8 cellular contexts compared by ENCODE assay signal in the genomic region with DNA sequence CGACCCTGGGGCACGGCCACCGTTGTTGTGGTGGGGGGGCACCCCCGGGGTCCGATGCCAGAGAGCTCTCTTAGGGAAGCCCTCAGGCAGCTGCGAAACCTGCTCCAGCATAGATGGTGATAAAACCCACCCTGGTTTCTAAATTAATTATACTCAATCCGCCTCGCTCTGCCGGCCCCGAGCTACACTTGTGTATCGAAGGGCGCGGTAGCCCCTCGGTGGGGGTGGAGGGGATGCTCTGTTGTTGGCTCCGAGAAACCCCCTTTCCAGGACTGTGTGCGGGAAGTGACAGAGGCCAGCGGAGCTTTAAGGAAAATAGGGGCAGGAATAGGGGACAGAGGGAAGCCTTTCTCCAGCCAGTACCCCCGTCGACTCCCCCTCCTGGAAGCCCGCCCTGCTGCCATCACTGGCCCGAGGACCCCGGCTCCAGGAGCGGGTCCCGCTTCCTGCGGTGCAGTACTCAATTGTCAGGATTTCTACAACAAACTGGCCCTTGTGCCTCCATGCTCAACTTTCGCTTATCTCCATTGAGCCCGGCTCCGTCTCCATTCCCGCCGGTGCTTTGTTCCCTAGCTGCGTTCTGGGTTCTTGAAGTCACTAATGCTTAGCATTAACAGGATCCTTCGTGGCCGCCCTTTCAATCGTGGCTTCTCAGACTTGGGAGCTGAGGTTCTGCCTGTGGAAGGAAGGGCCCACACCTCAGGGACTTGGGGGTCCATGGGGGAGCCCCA.
DNase-seq lines count a peak whose midpoint lies in the region; ATAC-seq and TF ChIP-seq lines count a peak whose summit lies in the region.

No MANE protein-coding gene starts in this region.

- DNase-seq in HAP-1 (ENCODE audit: low spot score in 2 of 2) = no peak
- peak in 1 of 2 experiments; percentile 30 for DNase-seq in SJCRH30
- no peak for DNase-seq in heart left ventricle
- no peak for DNase-seq in skeletal muscle cell (ENCODE audit: low read depth)
- no peak for DNase-seq in Kasumi-1 (lab: John Stamatoyannopoulos, UW)
- no peak for DNase-seq in T-helper 2 cell treated with Interferon-gamma antibody and Interleukin-4, amounts not matched to agents 5 μg/mL and 100 μg/mL, for 36 hours (ENCODE audit: low spot score)

- no peaks in the 10 kb centered on the region for H3K4me1 Mint-ChIP-seq in T-helper 2 cell treated with Interferon-gamma antibody and Interleukin-4, amounts not matched to agents 5 μg/mL and 100 μg/mL, for 36 hours (ENCODE audit: low read depth)

- no peak for TF ChIP-seq POLR2A in heart left ventricle (IDR thresholded peaks at IDR 0.05)

- peaks cover 28% of the 10 kb centered on the region for H3K27me3 Mint-ChIP-seq in T-helper 2 cell treated with Interferon-gamma antibody and Interleukin-4, amounts not matched to agents 5 μg/mL and 100 μg/mL, for 36 hours (ENCODE audit: low read depth)

- WGBS in heart left ventricle, 4 donors = 9 to 31% (median 20%) methylated on average over 30 to 34 of the region's 34 CpGs

- H3K9me3 ChIP-seq in HAP-1 (no peaks in the 10 kb centered on the region), SJCRH30 (replicated peaks) (no peaks in the 10 kb centered on the region), heart left ventricle (no peaks in the 10 kb centered on the region)

- no peak overlapping the region for H3K27ac Mint-ChIP-seq in T-helper 2 cell treated with Interferon-gamma antibody and Interleukin-4, amounts not matched to agents 5 μg/mL and 100 μg/mL, for 36 hours

- H3K4me3 ChIP-seq in HAP-1 (peak overlapping the region; percentile 31), SJCRH30 (peak overlapping the region; percentile 65), heart left ventricle (peak overlapping the region in 11 of 12 donors; percentile 30 to 61 (median 51)), skeletal muscle cell (ENCODE audit: low read depth, low read length) (peak overlapping the region; percentile 39)

- H3K36me3 Mint-ChIP-seq in T-helper 2 cell treated with Interferon-gamma antibody and Interleukin-4, amounts not matched to agents 5 μg/mL and 100 μg/mL, for 36 hours (ENCODE audit: low read depth) = no peaks in the 10 kb centered on the region

- H3K4me3 Mint-ChIP-seq in T-helper 2 cell treated with Interferon-gamma antibody and Interleukin-4, amounts not matched to agents 5 μg/mL and 100 μg/mL, for 36 hours = no peak overlapping the region

- intact Hi-C loops in heart left ventricle (cut with DNase I) = loop anchor here in 1 of 10 donors (5.0 kb wide), 1 partner anchor 212 kb away; no protein-coding TSS in a partner anchor

- H3K36me3 ChIP-seq in HAP-1 (replicated peaks) = no peaks in the 10 kb centered on the region
- no peaks in the 10 kb centered on the region for H3K36me3 ChIP-seq in SJCRH30
- no peaks in the 10 kb centered on the region for H3K36me3 ChIP-seq in heart left ventricle

- H3K27me3 ChIP-seq in HAP-1 (ENCODE audit: low read depth) (no peaks in the 10 kb centered on the region), SJCRH30 (no peaks in the 10 kb centered on the region), heart left ventricle (peaks cover 0 to 61% (median 0%) of the 10 kb centered on the region in 9 donors)

- in situ Hi-C loops in HAP-1 (cut with MboI; ENCODE audit: low sequenced_read_pairs) = no loop called here

- peak overlapping the region; percentile 88 for H3K27ac ChIP-seq in SJCRH30
- H3K27ac ChIP-seq in heart left ventricle = peak overlapping the region in 10 of 12 donors; percentile 6 to 79 (median 62)

- no peak for TF ChIP-seq CTCF in heart left ventricle (IDR thresholded peaks at IDR 0.05)

- H3K9me3 Mint-ChIP-seq in T-helper 2 cell treated with Interferon-gamma antibody and Interleukin-4, amounts not matched to agents 5 μg/mL and 100 μg/mL, for 36 hours = no peaks in the 10 kb centered on the region

- H3K4me1 ChIP-seq in HAP-1 (peaks cover 20% of the 10 kb centered on the region), SJCRH30 (peaks cover 10% of the 10 kb centered on the region), heart left ventricle (peaks cover 0 to 26% (median 9%) of the 10 kb centered on the region in 12 donors)

- ATAC-seq in heart left ventricle (no peak), HG03378 (IDR thresholded peaks at IDR 0.05; ENCODE audit: unreplicated experiment) (no peak), HG03460 (IDR thresholded peaks at IDR 0.05; ENCODE audit: unreplicated experiment) (no peak)
